26 cellular contexts compared by ENCODE assay signal in the genomic region with DNA sequence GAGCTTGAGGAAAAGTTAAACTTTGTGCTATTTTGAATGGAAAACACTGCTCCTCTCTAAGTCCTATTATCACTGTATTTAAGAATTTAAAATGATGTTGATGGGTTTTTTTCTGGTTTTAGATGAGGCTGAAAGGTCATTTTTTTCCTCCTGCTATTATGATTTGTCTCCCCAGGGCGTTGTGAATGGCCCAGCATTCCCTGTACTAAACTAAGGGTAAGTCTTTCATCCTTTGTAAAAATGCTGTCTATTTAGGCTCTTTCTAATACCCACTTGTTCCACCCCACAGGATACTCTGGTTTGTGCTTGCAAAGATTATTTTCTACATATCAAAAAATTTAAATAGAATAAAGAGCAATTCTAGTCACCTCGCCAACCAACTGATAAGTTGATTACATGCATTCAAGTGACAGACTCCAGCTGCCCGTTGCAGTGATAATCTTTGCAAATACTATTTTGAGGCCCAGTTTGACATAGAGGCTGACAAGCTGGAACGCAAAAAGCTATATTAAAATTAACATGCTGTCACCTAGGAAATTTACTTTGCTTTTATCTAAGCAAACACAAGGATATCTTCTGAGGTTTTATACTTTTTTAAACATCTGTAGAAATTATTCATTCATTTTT.
"Had no signal": no experiment of that assay in that cellular context is flagged by ENCODE, and none has a peak within 500 bp of the region (broad histone marks: within the 10 kb centered on the region; RNA-seq: fewer than 3 reads in every experiment).

No MANE protein-coding gene starts in this region.

- H3K9me3 Mint-ChIP-seq: mesothelial cell of epicardium, nephron had no signal

- H3K79me2 ChIP-seq: hepatocyte had no signal

- H3K9me3 ChIP-seq: pancreas, prostate gland, right lobe of liver, tibial nerve, uterus had no signal

- H3K4me1 Mint-ChIP-seq: naive thymus-derived CD8-positive, alpha-beta T cell; stimulated activated memory B cell treated with anti-CD40 and anti-IgM and Interleukin-4, amounts not matched to agents 10 μg/mL and 1 μg/mL and 100 μg/mL, for 72 hours; stimulated activated naive CD8-positive, alpha-beta T cell treated with anti-CD3 and anti-CD28 coated beads, Interleukin-15, amount 100 ng/mL, for 72 hours had no signal

- H3K27me3 Mint-ChIP-seq: stimulated activated memory B cell treated with anti-CD40 and anti-IgM and Interleukin-4, amounts not matched to agents 10 μg/mL and 1 μg/mL and 100 μg/mL, for 72 hours; stimulated activated naive CD8-positive, alpha-beta T cell treated with anti-CD3 and anti-CD28 coated beads, Interleukin-15, amount 100 ng/mL, for 72 hours had no signal

- H3K4me3 ChIP-seq: heart right ventricle, hepatocyte, lung, pancreas, prostate gland, right lobe of liver, smooth muscle cell, tibial nerve, uterus had no signal

- H3K27me3 ChIP-seq: heart right ventricle, hepatocyte, pancreas, right lobe of liver, tibial nerve, uterus had no signal

- H3K4me1 ChIP-seq: pancreas, prostate gland, right lobe of liver, tibial nerve, uterus had no signal

- H2AFZ ChIP-seq: hepatocyte had no signal

- H3K27ac Mint-ChIP-seq: mesothelial cell of epicardium; naive thymus-derived CD8-positive, alpha-beta T cell; stimulated activated memory B cell treated with anti-CD40 and anti-IgM and Interleukin-4, amounts not matched to agents 10 μg/mL and 1 μg/mL and 100 μg/mL, for 72 hours; stimulated activated naive CD8-positive, alpha-beta T cell treated with anti-CD3 and anti-CD28 coated beads, Interleukin-15, amount 100 ng/mL, for 72 hours; type B pancreatic cell had no signal

- H3K36me3 ChIP-seq: heart right ventricle, pancreas, prostate gland, right lobe of liver, tibial nerve, uterus had no signal

- ATAC-seq: left lobe of liver; naive thymus-derived CD8-positive, alpha-beta T cell; pancreas; right lobe of liver; stimulated activated memory B cell treated with anti-CD40 and anti-IgM and Interleukin-4, amounts not matched to agents 10 μg/mL and 1 μg/mL and 100 μg/mL, for 72 hours; stimulated activated naive CD8-positive, alpha-beta T cell treated with anti-CD3 and anti-CD28 coated beads, Interleukin-15, amount 100 ng/mL, for 72 hours had no signal

- DNase-seq: islet precursor cell; mesendoderm; naive thymus-derived CD8-positive, alpha-beta T cell; pancreas; posterior cingulate gyrus; retina; right lobe of liver; stimulated activated CD4-positive, alpha-beta T cell treated with anti-CD3 and anti-CD28 coated beads, Interleukin-1b, Interleukin-23, amount 100 ng/mL, for 48 hours; stimulated activated CD4-positive, alpha-beta T cell treated with anti-CD3 and anti-CD28 coated beads, Interleukin-2, amount 100 ng/mL, for 48 hours; stimulated activated CD4-positive, alpha-beta T cell treated with anti-CD3 and anti-CD28 coated beads, Interleukin-4, amount 100 ng/mL, for 4 hours; stimulated activated CD8-positive, alpha-beta memory T cell treated with anti-CD3 and anti-CD28 coated beads, Interleukin-4, amount 100 ng/mL, for 48 hours; stimulated activated naive CD4-positive, alpha-beta T cell treated with Interleukin-2 at 50 U/mL for 16 hours; stimulated activated naive CD8-positive, alpha-beta T cell treated with anti-CD3 and anti-CD28 coated beads, Interleukin-15, amount 100 ng/mL, for 72 hours; substantia nigra; uterus had no signal

- H3K4me3 Mint-ChIP-seq: mesothelial cell of epicardium; naive thymus-derived CD8-positive, alpha-beta T cell; nephron; stimulated activated memory B cell treated with anti-CD40 and anti-IgM and Interleukin-4, amounts not matched to agents 10 μg/mL and 1 μg/mL and 100 μg/mL, for 72 hours; stimulated activated naive CD8-positive, alpha-beta T cell treated with anti-CD3 and anti-CD28 coated beads, Interleukin-15, amount 100 ng/mL, for 72 hours; type B pancreatic cell had no signal

- H3K36me3 Mint-ChIP-seq: mesothelial cell of epicardium; naive thymus-derived CD8-positive, alpha-beta T cell; stimulated activated memory B cell treated with anti-CD40 and anti-IgM and Interleukin-4, amounts not matched to agents 10 μg/mL and 1 μg/mL and 100 μg/mL, for 72 hours; type B pancreatic cell had no signal

- H3K4me2 ChIP-seq: hepatocyte, smooth muscle cell had no signal

- H3K27ac ChIP-seq: hepatocyte, pancreas, prostate gland, right lobe of liver, tibial nerve, uterus had no signal
